ENCODE assay signal across 7 cellular contexts in the genomic region with DNA sequence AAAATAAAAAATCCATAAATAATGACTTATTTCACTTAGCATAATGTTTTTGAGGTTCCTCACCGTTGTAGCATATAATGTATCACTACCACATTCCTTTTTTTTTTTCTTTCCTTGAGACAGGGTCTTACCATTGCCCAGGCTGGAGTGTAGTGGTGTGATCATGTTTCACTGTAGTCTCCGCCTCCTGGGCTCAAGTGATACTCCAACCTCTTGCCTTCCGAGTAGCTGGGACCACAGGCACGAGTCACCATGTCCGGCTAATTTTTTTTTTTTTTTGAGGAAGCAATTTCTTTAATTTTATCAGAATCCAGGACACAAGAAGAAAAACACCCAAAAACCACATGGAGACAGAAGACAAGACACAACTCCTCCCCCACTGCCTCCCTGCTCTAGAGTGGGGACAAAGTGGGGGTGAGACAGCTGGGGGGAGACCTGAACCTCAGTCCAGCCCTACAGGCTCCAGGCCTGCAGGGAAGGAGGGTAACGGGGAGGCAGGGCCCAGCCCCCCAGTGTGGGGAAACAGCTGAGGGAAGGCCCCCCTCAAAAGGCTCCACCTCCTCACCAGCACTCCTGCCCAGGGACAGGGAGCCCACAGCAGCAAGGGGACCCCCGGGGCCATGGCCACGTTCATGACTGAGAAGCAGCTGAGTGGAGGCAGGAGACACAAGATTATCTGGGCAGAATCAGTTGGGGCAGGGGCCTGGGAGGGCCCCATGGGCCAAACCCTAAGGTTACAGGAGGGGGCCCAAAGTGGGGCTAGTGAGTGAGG. TPM values are rescaled to one million over a fixed set of nuclear protein-coding genes. Genes with fewer than 3 reads are reported as not detected.
DNase-seq lines count a peak whose midpoint lies in the region; ATAC-seq and TF ChIP-seq lines count a peak whose summit lies in the region.
"Not testable (repeated sequence)": the region's sequence is repeated elsewhere in the genome, so short reads cannot be mapped to it uniquely, and the experiment has no call there.

No MANE protein-coding gene starts in this region.

- TF ChIP-seq CTCF in astrocyte of the spinal cord (IDR thresholded peaks at IDR 0.05; ENCODE audit: low read depth, low read length); foreskin fibroblast (IDR thresholded peaks at IDR 0.05; ENCODE audit: low read depth, low read length): not testable (repeated sequence)

- peak; percentile 94 for ATAC-seq in SK-N-SH treated with all-trans-retinoic acid at 6 μM for 48 hours

- in situ Hi-C loops in KBM-7 (cut with MboI; ENCODE audit: low pct_unique_long_range_greater_than_20kb, low sequenced_read_pairs); astrocyte of the spinal cord (cut with HindIII; ENCODE audit: low sequenced_read_pairs): not testable (repeated sequence)

- not testable (repeated sequence) for H3K4me3 ChIP-seq in astrocyte of the spinal cord (ENCODE audit: low read depth, low read length); foreskin fibroblast (ENCODE audit: low read depth in 1 of 2, low read length in 2 of 2)

- peak; percentile 84 for DNase-seq in DMS79 treated with DMSO at 0.1 percent for 48 hours (lab: John Stamatoyannopoulos, UW)
- peak; percentile 69 for DNase-seq in KBM-7
- peak; percentile 56 for DNase-seq in NCI-H2227 (lab: John Stamatoyannopoulos, UW; ENCODE audit: unreplicated experiment)
- peak; percentile 57 for DNase-seq in astrocyte of the spinal cord (ENCODE audit: low read depth, low spot score)
- peak; percentile 40 to 52 for DNase-seq in foreskin fibroblast
- peak; percentile 62 for DNase-seq in myocyte (ENCODE audit: low read depth)

RNA-seq across cellular contexts. Expression of a gene that starts 27.0 kb away (rescaled TPM):
- total RNA-seq in myocyte: 0.35 and 0.52 TPM in 2 replicates
- polyA plus RNA-seq in myocyte (2012): 0.44 TPM

RNA-seq across cellular contexts. Expression of a gene that starts 41.9 kb away (rescaled TPM):
- 37.6 and 39.6 TPM in 2 replicates for total RNA-seq in myocyte
- 38.4 TPM for polyA plus RNA-seq in myocyte (2012)

RNA-seq across cellular contexts. Expression of a gene that starts 46.2 kb away (rescaled TPM):
- total RNA-seq in myocyte: 54.4 and 55.5 TPM in 2 replicates
- 64.9 TPM for polyA plus RNA-seq in myocyte (2012)

RNA-seq across cellular contexts. Expression of a gene that starts 47.1 kb away (rescaled TPM):
- total RNA-seq in myocyte: 19.0 and 22.6 TPM in 2 replicates
- polyA plus RNA-seq in myocyte (2012): 28.8 TPM

RNA-seq across cellular contexts. Expression of a gene that starts 50.8 kb away (rescaled TPM):
- total RNA-seq in myocyte: 66.3 and 69.2 TPM in 2 replicates
- 52.8 TPM for polyA plus RNA-seq in myocyte (2012)
